Comparison of ENCODE assay signal across 22 cellular contexts in the genomic region with DNA sequence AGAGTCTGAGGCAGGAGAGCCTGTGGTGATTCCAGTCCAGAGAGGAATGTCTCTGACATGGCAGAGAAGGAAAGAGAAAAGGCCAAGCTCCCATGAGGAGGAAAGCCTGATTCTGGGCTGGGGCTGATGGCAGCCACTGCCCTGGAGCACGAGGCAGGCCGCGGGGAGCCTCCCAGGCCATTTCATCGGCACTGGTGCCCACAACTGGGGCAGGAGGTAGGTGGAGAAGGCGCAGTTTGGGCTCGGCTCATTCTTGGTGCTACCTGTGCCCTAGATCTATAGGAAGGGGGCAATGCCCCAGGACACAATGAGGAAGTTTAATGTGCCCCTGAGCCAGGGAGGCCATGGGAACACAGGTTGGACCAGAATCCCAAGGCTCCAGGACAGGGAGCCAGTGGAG. TPM values are rescaled to one million over a fixed set of nuclear protein-coding genes. Genes with fewer than 3 reads are reported as not detected.
DNase-seq lines count a peak whose midpoint lies in the region; ATAC-seq and TF ChIP-seq lines count a peak whose summit lies in the region.
"Had no signal": no experiment of that assay in that cellular context is flagged by ENCODE, and none has a peak within 500 bp of the region (broad histone marks: within the 10 kb centered on the region; RNA-seq: fewer than 3 reads in every experiment).

No MANE protein-coding gene starts in this region.

- H3K4me2 ChIP-seq in IMR-90 (ENCODE audit: low read depth, low read length), result no peak overlapping the region
- no peak overlapping the region for H3K4me2 ChIP-seq in PC-9
- H3K4me2 ChIP-seq: GM23338 had no signal

- H3K36me3 Mint-ChIP-seq in progenitor cell of endocrine pancreas (ENCODE audit: insufficient read depth), result no peaks in the 10 kb centered on the region
- H3K36me3 Mint-ChIP-seq: CD4-positive, CD25-positive, alpha-beta regulatory T cell; CD8-positive, alpha-beta T cell had no signal

- H3K27ac ChIP-seq in IMR-90 (ENCODE audit: insufficient read depth, low read length), result no peak overlapping the region
- H3K27ac ChIP-seq in esophagus muscularis mucosa (replicated peaks in 1 of 4), result no peak overlapping the region
- no peak overlapping the region for H3K27ac ChIP-seq in PC-9

- CTCF ChIA-PET in IMR-90 (lab: Yijun Ruan, JAX) (no interaction called here), PC-9 (lab: Charles Lee) (no interaction called here)

- no peaks in the 10 kb centered on the region for H3K9me2 ChIP-seq in PC-9 (ENCODE audit: insufficient read depth)

- H3K4ac ChIP-seq in IMR-90 (ENCODE audit: low read depth, low read length), result no peak overlapping the region

- TF ChIP-seq EP300 in esophagus muscularis mucosa (IDR thresholded peaks at IDR 0.05), result no peak

- H4K20me1 ChIP-seq in IMR-90 (ENCODE audit: insufficient read depth, low read length) (no peaks in the 10 kb centered on the region), PC-9 (ENCODE audit: insufficient read depth) (no peaks in the 10 kb centered on the region)

- no peak overlapping the region for H2BK15ac ChIP-seq in IMR-90 (ENCODE audit: low read depth, low read length)

- no peaks in the 10 kb centered on the region for H3K79me1 ChIP-seq in IMR-90 (ENCODE audit: low read depth in 1 of 2, low read length in 2 of 2)

- H2BK120ac ChIP-seq in IMR-90 (ENCODE audit: low read depth, low read length), result no peak overlapping the region

- H3K4me1 ChIP-seq in IMR-90 (ENCODE audit: control insufficient read depth, insufficient read depth, low read length) (peaks cover 6% of the 10 kb centered on the region; the same call in 1 of the 2 replicates), esophagus muscularis mucosa (peaks cover 0 to 9% (median 4%) of the 10 kb centered on the region in 4 donors), PC-9 (replicated peaks; ENCODE audit: insufficient read depth) (no peaks in the 10 kb centered on the region)

- no peak overlapping the region for H3K9ac ChIP-seq in IMR-90 (ENCODE audit: low read depth, low read length)

- no peak overlapping the region for H3K4me3 ChIP-seq in IMR-90 (ENCODE audit: insufficient read depth, low read depth, low read length)
- H3K4me3 ChIP-seq in esophagus muscularis mucosa, result no peak overlapping the region
- no peak overlapping the region for H3K4me3 ChIP-seq in PC-9
- H3K4me3 ChIP-seq: GM12878, GM23338 had no signal

- H4K8ac ChIP-seq in IMR-90 (ENCODE audit: low read depth in 2 of 2, low read length in 2 of 2), result no peak overlapping the region

- H3F3A ChIP-seq in PC-9 (ENCODE audit: insufficient read depth, low read depth), result no peaks in the 10 kb centered on the region

- POLR2A ChIA-PET in IMR-90 (lab: Charles Lee; ENCODE audit: unreplicated experiment) (no interaction called here), PC-9 (lab: Charles Lee; ENCODE audit: unreplicated experiment) (no interaction called here)

- H3K14ac ChIP-seq in IMR-90 (replicated peaks; ENCODE audit: low read depth, low read length), result no peak overlapping the region

- H3K56ac ChIP-seq in IMR-90 (ENCODE audit: extremely low read depth, insufficient read depth, low read length), result no peak overlapping the region

- H4K5ac ChIP-seq in IMR-90 (ENCODE audit: low read depth, low read length), result no peak overlapping the region

- H3K27me3 Mint-ChIP-seq in progenitor cell of endocrine pancreas, result peaks cover 17% of the 10 kb centered on the region

- H4K91ac ChIP-seq in IMR-90 (ENCODE audit: insufficient read depth, low read depth, low read length), result no peak overlapping the region

- WGBS in IMR-90 (ENCODE audit: extremely low coverage in 2 of 2, insufficient read length in 1 of 2), 2 experiments, result no CpG with 5 or more reads among the region's 6 CpGs
- 94% methylated on average over 6 of the region's 6 CpGs for WGBS in esophagus muscularis mucosa

- no peaks in the 10 kb centered on the region for H3K9me3 Mint-ChIP-seq in progenitor cell of endocrine pancreas (ENCODE audit: low read depth)
- H3K9me3 Mint-ChIP-seq: CD8-positive, alpha-beta T cell; GM23338; H9 had no signal

- H2AK5ac ChIP-seq in IMR-90 (ENCODE audit: low read depth, low read length), result no peak overlapping the region

- H3K4me1 Mint-ChIP-seq in progenitor cell of endocrine pancreas (ENCODE audit: low read depth), result no peaks in the 10 kb centered on the region

- H3K27me3 ChIP-seq in IMR-90 (ENCODE audit: control insufficient read depth, insufficient read depth, low read length), result no peaks in the 10 kb centered on the region; the same call in 1 of the 2 replicates
- peaks cover 0 to 25% (median 0%) of the 10 kb centered on the region in 4 donors for H3K27me3 ChIP-seq in esophagus muscularis mucosa
- peaks cover 47% of the 10 kb centered on the region for H3K27me3 ChIP-seq in PC-9 (ENCODE audit: insufficient read depth, low read depth)

- TF ChIP-seq CTCF in IMR-90 (conservative IDR thresholded peaks at IDR 0.05; ENCODE audit: low read depth, low read length), result no peak
- no peak for TF ChIP-seq CTCF in esophagus muscularis mucosa (IDR thresholded peaks at IDR 0.05)
- no peak for TF ChIP-seq CTCF in progenitor cell of endocrine pancreas (IDR thresholded peaks at IDR 0.05; ENCODE audit: unreplicated experiment)
- TF ChIP-seq CTCF in PC-9 (conservative IDR thresholded peaks at IDR 0.05), result no peak

- no peak overlapping the region for H2AFZ ChIP-seq in IMR-90 (replicated peaks; ENCODE audit: low read length, poor library complexity)
- H2AFZ ChIP-seq in PC-9, result no peak overlapping the region
- H2AFZ ChIP-seq: GM23338 had no signal

- intact Hi-C loops in IMR-90 (cut with micrococcal nuclease) (no loop called here), esophagus muscularis mucosa (cut with DNase I) (no loop called here), PC-9 (cut with micrococcal nuclease; ENCODE audit: unreplicated experiment) (no loop called here), left ventricle myocardium superior (cut with micrococcal nuclease) (no loop called here)

- TF ChIP-seq RAD21 in IMR-90 (IDR thresholded peaks at IDR 0.05; ENCODE audit: low read length), result no peak

- TF ChIP-seq POLR2A in IMR-90 (IDR thresholded peaks at IDR 0.05; ENCODE audit: low read depth, low read length) (no peak), esophagus muscularis mucosa (IDR thresholded peaks at IDR 0.05; ENCODE audit: low read depth) (no peak)

- no TSS peak for BruUV-seq in IMR-90 (replicated peaks; lab: Mats Ljungman, UMichigan)
- BruUV-seq in PC-9 (replicated peaks; lab: Mats Ljungman, UMichigan), result no TSS peak

- no peak overlapping the region for H2BK20ac ChIP-seq in IMR-90 (ENCODE audit: low read depth, low read length)

- no peak overlapping the region for H3K18ac ChIP-seq in IMR-90 (ENCODE audit: low read depth, low read length)

- H3K9me3 ChIP-seq in IMR-90 (ENCODE audit: control insufficient read depth, insufficient read depth, low read length), result no peaks in the 10 kb centered on the region
- no peaks in the 10 kb centered on the region for H3K9me3 ChIP-seq in esophagus muscularis mucosa
- no peaks in the 10 kb centered on the region for H3K9me3 ChIP-seq in PC-9 (ENCODE audit: insufficient read depth, low read depth)
- H3K9me3 ChIP-seq: Caco-2 had no signal

- no peak overlapping the region for H3K4me3 Mint-ChIP-seq in progenitor cell of endocrine pancreas (ENCODE audit: low read depth)
- H3K4me3 Mint-ChIP-seq: CD4-positive, CD25-positive, alpha-beta regulatory T cell; CD8-positive, alpha-beta T cell; GM23338; H9 had no signal

- H3K36me3 ChIP-seq in IMR-90 (ENCODE audit: control insufficient read depth, insufficient read depth, low read length) (no peaks in the 10 kb centered on the region), esophagus muscularis mucosa (no peaks in the 10 kb centered on the region), PC-9 (ENCODE audit: low read depth) (no peaks in the 10 kb centered on the region)

- in situ Hi-C loops in IMR-90 (cut with MboI; ENCODE audit: low sequenced_read_pairs), result no loop called here

- peak overlapping the region; percentile 73 for H3K27ac Mint-ChIP-seq in progenitor cell of endocrine pancreas
- H3K27ac Mint-ChIP-seq: CD8-positive, alpha-beta T cell; GM23338 had no signal

- ATAC-seq in IMR-90 (ENCODE audit: low read depth), result no peak
- ATAC-seq in left ventricle myocardium superior, result no peak
- ATAC-seq: CD8-positive, alpha-beta T cell; GM12878; GM23338; HCT116 had no signal

- H2BK5ac ChIP-seq in IMR-90 (ENCODE audit: low read depth, low read length, poor library complexity, severe bottlenecking), result no peak overlapping the region

- DNase-seq in D341Med (ENCODE audit: low spot score), result peak; percentile 17
- DNase-seq in IMR-90, result no peak
- DNase-seq in esophagus muscularis mucosa (ENCODE audit: extremely low spot score), result peak; percentile 74
- no peak for DNase-seq in progenitor cell of endocrine pancreas (ENCODE audit: low spot score, unreplicated experiment)
- DNase-seq in stimulated activated CD4-positive, alpha-beta T cell treated with anti-CD3 and anti-CD28 coated beads, Interleukin-12 subunit alpha, Interleukin-12 subunit beta, amount 100 ng/mL, for 4 hours, result no peak
- DNase-seq in PC-9, result no peak
- DNase-seq in left ventricle myocardium superior, result no peak
- DNase-seq: Caco-2; CD4-positive, CD25-positive, alpha-beta regulatory T cell; CD8-positive, alpha-beta T cell; DMS 273 treated with DMSO at 0.1 percent for 48 hours; DMS79; EL; GDM1; H9 had no signal

- H3K23ac ChIP-seq in IMR-90 (ENCODE audit: low read depth, low read length), result no peak overlapping the region

- H2AK9ac ChIP-seq in IMR-90 (replicated peaks; ENCODE audit: low read depth, low read length, poor library complexity), result peak overlapping the region; percentile 37

- dilution Hi-C loops in IMR-90 (cut with HindIII; ENCODE audit: low sequenced_read_pairs, unreplicated experiment), result no loop called here

- no peaks in the 10 kb centered on the region for H3K79me2 ChIP-seq in PC-9 (ENCODE audit: low read depth)

- no peaks in the 10 kb centered on the region for H3K9me1 ChIP-seq in IMR-90 (ENCODE audit: insufficient read depth, low read length)

RNA-seq across cellular contexts. Expression of a gene that starts 2.6 kb away (rescaled TPM):
- total RNA-seq in IMR-90 (2012; rRNA removed) (not detected in 2 replicates), esophagus muscularis mucosa (under 1 TPM in 1 of 4 donors, not detected in 3; 0.32 TPM), progenitor cell of endocrine pancreas (not detected in 2 replicates), PC-9 (2021) (not detected in 2 replicates), left ventricle myocardium superior (not detected)
- polyA plus RNA-seq in IMR-90 (2012; rRNA removed), result not detected in 2 replicates
- not detected in 2 replicates for polyA plus RNA-seq in IMR-90 (2012; cell fraction: cytosol; rRNA removed)
- polyA plus RNA-seq in IMR-90 (2012; cell fraction: nucleus; rRNA removed; ENCODE audit: low replicate concordance), result not detected in 2 replicates
- total RNA-seq: A172; A673; Caco-2; CD8-positive, alpha-beta T cell; GM12878; GM23338; H4; H9 had no signal
- polyA plus RNA-seq: BJ; CD4-positive, CD25-positive, alpha-beta regulatory T cell; GM23338 had no signal

RNA-seq across cellular contexts. Expression of a gene that starts 6.1 kb away (rescaled TPM):
- total RNA-seq in IMR-90 (2012; rRNA removed) (not detected in 2 replicates), esophagus muscularis mucosa (1 to 10 TPM; 1.6 to 1.8 (median 1.6) TPM), progenitor cell of endocrine pancreas (not detected in 2 replicates), PC-9 (2021) (not detected in 2 replicates), left ventricle myocardium superior (0.59 TPM)
- polyA plus RNA-seq in IMR-90 (2012; rRNA removed), result not detected in 2 replicates
- polyA plus RNA-seq in IMR-90 (2012; cell fraction: cytosol; rRNA removed), result not detected in 2 replicates
- polyA plus RNA-seq in IMR-90 (2012; cell fraction: nucleus; rRNA removed; ENCODE audit: low replicate concordance), result not detected in 2 replicates
- total RNA-seq: A172; A673; Caco-2; CD4-positive, CD25-positive, alpha-beta regulatory T cell; CD8-positive, alpha-beta T cell; GM12878; GM23338; H4 had no signal
- polyA plus RNA-seq: BJ; CD4-positive, CD25-positive, alpha-beta regulatory T cell; GM12878; GM23338 had no signal

RNA-seq across cellular contexts. Expression of a gene that starts 44.2 kb away (rescaled TPM):
- total RNA-seq in IMR-90 (2012; rRNA removed), result not detected in 2 replicates
- not detected in 2 replicates for polyA plus RNA-seq in IMR-90 (2012; rRNA removed)
- not detected in 2 replicates for polyA plus RNA-seq in IMR-90 (2012; cell fraction: cytosol; rRNA removed)
- not detected in 2 replicates for polyA plus RNA-seq in IMR-90 (2012; cell fraction: nucleus; rRNA removed; ENCODE audit: low replicate concordance)
- total RNA-seq in esophagus muscularis mucosa, result under 1 TPM in 1 of 4 donors, not detected in 3; 0.66 TPM
- total RNA-seq in progenitor cell of endocrine pancreas, result not detected in 2 replicates
- not detected in 2 replicates for total RNA-seq in PC-9 (2021)
- total RNA-seq in left ventricle myocardium superior, result not detected
- total RNA-seq: A172, A673, Caco-2 had no signal
- polyA plus RNA-seq: BJ, GM23338 had no signal

Comparison
In these comparisons a context has a peak if more than half of its experiments do, and no peak if none do; other contexts are left out.
1. DNase-seq: peak in D341Med (single experiment) and esophagus muscularis mucosa (single experiment); none in IMR-90 (single experiment), progenitor cell of endocrine pancreas (single experiment), stimulated activated CD4-positive, alpha-beta T cell treated with anti-CD3 and anti-CD28 coated beads, Interleukin-12 subunit alpha, Interleukin-12 subunit beta, amount 100 ng/mL, for 4 hours (single experiment), PC-9 (0 of 2) and left ventricle myocardium superior (single experiment).